ENCODE assay signal across 8 cellular contexts in genomic region chr4:6019316-6020263, GRCh38. TPM values are rescaled to one million over a fixed set of nuclear protein-coding genes. Genes with fewer than 3 reads are reported as not detected.
DNase-seq lines count a peak whose midpoint lies in the region; TF ChIP-seq lines count a peak whose summit lies in the region.

No MANE protein-coding gene starts in this region.

- H4K20me1 ChIP-seq in smooth muscle cell (ENCODE audit: low read depth) = no peaks in the 10 kb centered on the region

- H3K36me3 ChIP-seq in smooth muscle cell (ENCODE audit: low read depth) = no peaks in the 10 kb centered on the region

- no peaks in the 10 kb centered on the region for H3K9me3 ChIP-seq in smooth muscle cell (replicated peaks; ENCODE audit: low read depth)

- H3K9me3 Mint-ChIP-seq in activated CD4-positive, alpha-beta T cell treated with anti-CD3 and anti-CD28 coated beads, Interleukin-2, amount 10 ng/mL, durations not matched to agents 7 days and 5 days = no peaks in the 10 kb centered on the region
- H3K9me3 Mint-ChIP-seq in glutamatergic neuron (ENCODE audit: unreplicated experiment) = peaks cover 7% of the 10 kb centered on the region

- H3K27me3 Mint-ChIP-seq in activated CD4-positive, alpha-beta T cell treated with anti-CD3 and anti-CD28 coated beads, Interleukin-2, amount 10 ng/mL, durations not matched to agents 7 days and 5 days = no peaks in the 10 kb centered on the region
- H3K27me3 Mint-ChIP-seq in glutamatergic neuron (ENCODE audit: unreplicated experiment) = peaks cover 7% of the 10 kb centered on the region

- H3F3A ChIP-seq in smooth muscle cell (ENCODE audit: low read depth) = no peaks in the 10 kb centered on the region

- CTCF ChIA-PET in activated CD4-positive, alpha-beta T cell treated with anti-CD3 and anti-CD28 coated beads, Interleukin-2, amount 10 ng/mL, durations not matched to agents 7 days and 5 days (lab: Charles Lee) = no interaction called here

- no peak overlapping the region for H3K27ac ChIP-seq in smooth muscle cell (ENCODE audit: low read depth)

- H3K27me3 ChIP-seq in smooth muscle cell (ENCODE audit: low read depth) = peaks cover 7% of the 10 kb centered on the region

- H3K4me3 ChIP-seq in smooth muscle cell = no peak overlapping the region

- POLR2A ChIA-PET in activated CD4-positive, alpha-beta T cell treated with anti-CD3 and anti-CD28 coated beads, Interleukin-2, amount 10 ng/mL, durations not matched to agents 7 days and 5 days (lab: Charles Lee) = no interaction called here

- TF ChIP-seq CTCF in AG09319 (IDR thresholded peaks at IDR 0.05; ENCODE audit: low read depth, low read length) (peak; percentile 75), glutamatergic neuron (IDR thresholded peaks at IDR 0.05; ENCODE audit: partially characterized antibody, unreplicated experiment) (peak; percentile 94), smooth muscle cell (IDR thresholded peaks at IDR 0.05; ENCODE audit: borderline replicate concordance, insufficient read depth, poor library complexity, severe bottlenecking) (peak; percentile 86)

- no peak overlapping the region for H3K27ac Mint-ChIP-seq in activated CD4-positive, alpha-beta T cell treated with anti-CD3 and anti-CD28 coated beads, Interleukin-2, amount 10 ng/mL, durations not matched to agents 7 days and 5 days
- peak overlapping the region; percentile 44 for H3K27ac Mint-ChIP-seq in glutamatergic neuron (ENCODE audit: unreplicated experiment)

- H3K9ac ChIP-seq in smooth muscle cell (ENCODE audit: low read depth) = no peak overlapping the region

- 36% methylated on average over 22 of the region's 22 CpGs for WGBS in smooth muscle cell (ENCODE audit: low lambda C conversion rate)

- H3K79me2 ChIP-seq in smooth muscle cell (ENCODE audit: low read depth) = no peaks in the 10 kb centered on the region

- no peak overlapping the region for H3K4me2 ChIP-seq in smooth muscle cell

- DNase-seq in AG09319 (ENCODE audit: extremely low read depth, low read depth) (no peak), DMS53 (lab: John Stamatoyannopoulos, UW) (peak; percentile 88), LoVo (ENCODE audit: low spot score) (peak; percentile 72), glutamatergic neuron (peak; percentile 71), smooth muscle cell (lab: John Stamatoyannopoulos, UW; ENCODE audit: unreplicated experiment) (no peak), NCI-H774 (lab: John Stamatoyannopoulos, UW) (no peak)
- DNase-seq in activated CD4-positive, alpha-beta T cell treated with anti-CD3 and anti-CD28 coated beads, Interleukin-2, amount 10 ng/mL, durations not matched to agents 7 days and 5 days = peak; percentile 45
- DNase-seq in effector CD4-positive, alpha-beta T cell = no peak

- no peaks in the 10 kb centered on the region for H3K4me1 ChIP-seq in smooth muscle cell (ENCODE audit: low read depth)

- H3K4me3 Mint-ChIP-seq in activated CD4-positive, alpha-beta T cell treated with anti-CD3 and anti-CD28 coated beads, Interleukin-2, amount 10 ng/mL, durations not matched to agents 7 days and 5 days = no peak overlapping the region
- H3K4me3 Mint-ChIP-seq in glutamatergic neuron (ENCODE audit: unreplicated experiment) = no peak overlapping the region

- H2AFZ ChIP-seq in smooth muscle cell (ENCODE audit: low read depth) = peak overlapping the region; percentile 28

- no peaks in the 10 kb centered on the region for H3K36me3 Mint-ChIP-seq in activated CD4-positive, alpha-beta T cell treated with anti-CD3 and anti-CD28 coated beads, Interleukin-2, amount 10 ng/mL, durations not matched to agents 7 days and 5 days (ENCODE audit: low read depth)
- peaks cover 8% of the 10 kb centered on the region for H3K36me3 Mint-ChIP-seq in glutamatergic neuron (ENCODE audit: unreplicated experiment)

- H3K4me1 Mint-ChIP-seq in activated CD4-positive, alpha-beta T cell treated with anti-CD3 and anti-CD28 coated beads, Interleukin-2, amount 10 ng/mL, durations not matched to agents 7 days and 5 days = no peaks in the 10 kb centered on the region
- H3K4me1 Mint-ChIP-seq in glutamatergic neuron (ENCODE audit: low read depth, unreplicated experiment) = peaks cover 15% of the 10 kb centered on the region

RNA-seq across cellular contexts. Expression of gene C4orf50, which starts 1.4 kb away (rescaled TPM):
- total RNA-seq in activated CD4-positive, alpha-beta T cell treated with anti-CD3 and anti-CD28 coated beads, Interleukin-2, amount 10 ng/mL, durations not matched to agents 7 days and 5 days = under 1 TPM; 0.21 to 0.27 TPM
- total RNA-seq in glutamatergic neuron (ENCODE audit: unreplicated experiment) = 0.56 TPM
- 0.04 TPM in 1 of 2 replicates, not detected in the other for total RNA-seq in smooth muscle cell
- polyA plus RNA-seq in smooth muscle cell = not detected in 2 replicates

Comparison
In these comparisons a context has a peak if more than half of its experiments do, and no peak if none do; other contexts are left out.
1. DNase-seq: peak in DMS53 (single experiment), LoVo (single experiment), activated CD4-positive, alpha-beta T cell treated with anti-CD3 and anti-CD28 coated beads, Interleukin-2, amount 10 ng/mL, durations not matched to agents 7 days and 5 days (single experiment) and glutamatergic neuron (single experiment); none in AG09319 (single experiment), smooth muscle cell (single experiment), NCI-H774 (single experiment) and effector CD4-positive, alpha-beta T cell (single experiment).
2. Peak in every context shown above with its lines, with median percentiles within 50 percentile points of each other: CTCF ChIP-seq.